ENCODE assay signal across 8 cellular contexts in genomic region chr19:53879145-53880037, GRCh38. TPM values are rescaled to one million over a fixed set of nuclear protein-coding genes. Genes with fewer than 3 reads are reported as not detected.
DNase-seq lines count a peak whose midpoint lies in the region; ATAC-seq and TF ChIP-seq lines count a peak whose summit lies in the region.

No MANE protein-coding gene starts in this region.

- TF ChIP-seq CTCF in lung (IDR thresholded peaks at IDR 0.05; ENCODE audit: control extremely low read depth, extremely low read depth): no peak

- no peaks in the 10 kb centered on the region for H3K9me3 ChIP-seq in lung (ENCODE audit: control insufficient read depth in 2 of 2, insufficient read depth in 1 of 2, low read length in 1 of 2)

- peaks cover 42% of the 10 kb centered on the region for H3K4me1 Mint-ChIP-seq in activated CD4-positive, alpha-beta memory T cell treated with anti-CD3 and anti-CD28 coated beads, Interleukin-2, amount 10 ng/mL, durations not matched to agents 7 days and 5 days

- ATAC-seq in GM18502 (IDR thresholded peaks at IDR 0.05; ENCODE audit: poor library complexity, unreplicated experiment) (peak; percentile 92), HG02973 (IDR thresholded peaks at IDR 0.05; ENCODE audit: unreplicated experiment) (peak; percentile 86), lung (ENCODE audit: insufficient read depth, low FRiP score) (peak; percentile 97)

- H3K27ac ChIP-seq in lung (ENCODE audit: low read depth in 1 of 2, low read length in 1 of 2): peak overlapping the region in 1 of 2 donors; percentile 57

- H3K27me3 ChIP-seq in lung (ENCODE audit: control insufficient read depth, insufficient read depth): peaks cover 2% of the 10 kb centered on the region

- peaks cover 17% of the 10 kb centered on the region for H3K27me3 Mint-ChIP-seq in activated CD4-positive, alpha-beta memory T cell treated with anti-CD3 and anti-CD28 coated beads, Interleukin-2, amount 10 ng/mL, durations not matched to agents 7 days and 5 days

- no peak overlapping the region for H3K4me3 Mint-ChIP-seq in activated CD4-positive, alpha-beta memory T cell treated with anti-CD3 and anti-CD28 coated beads, Interleukin-2, amount 10 ng/mL, durations not matched to agents 7 days and 5 days

- POLR2A ChIA-PET in activated CD4-positive, alpha-beta memory T cell treated with anti-CD3 and anti-CD28 coated beads, Interleukin-2, amount 10 ng/mL, durations not matched to agents 7 days and 5 days (lab: Charles Lee): interaction anchor here (0.9 to 1.9 kb wide), 2 partner anchors 11 to 26 kb away, joined by 3 to 12 read pairs; partner anchors contain the start of gene MYADM

- H3K9me3 Mint-ChIP-seq in activated CD4-positive, alpha-beta memory T cell treated with anti-CD3 and anti-CD28 coated beads, Interleukin-2, amount 10 ng/mL, durations not matched to agents 7 days and 5 days: no peaks in the 10 kb centered on the region

- H3K4me1 ChIP-seq in lung (ENCODE audit: control insufficient read depth in 2 of 2, insufficient read depth in 2 of 2, low read length in 2 of 2): peaks cover 0 to 8% of the 10 kb centered on the region in 2 donors

- H3K27ac Mint-ChIP-seq in activated CD4-positive, alpha-beta memory T cell treated with anti-CD3 and anti-CD28 coated beads, Interleukin-2, amount 10 ng/mL, durations not matched to agents 7 days and 5 days: no peak overlapping the region

- DNase-seq in NCI-H460 (ENCODE audit: extremely low read depth, low read depth) (peak; percentile 72), lung (ENCODE audit: low spot score) (peak; percentile 88), NCI-H187 treated with DMSO at 0.1 percent for 48 hours (lab: John Stamatoyannopoulos, UW) (no peak)
- DNase-seq in activated CD4-positive, alpha-beta memory T cell treated with anti-CD3 and anti-CD28 coated beads, Interleukin-2, amount 10 ng/mL, durations not matched to agents 7 days and 5 days: peak; percentile 86
- DNase-seq in effector CD8-positive, alpha-beta T cell (lab: John Stamatoyannopoulos, UW): peak; percentile 60
- peak; percentile 77 for DNase-seq in stimulated activated CD4-positive, alpha-beta T cell treated with anti-CD3 and anti-CD28 coated beads, Interleukin-4, amount 100 ng/mL, for 24 hours

- 1 to 2% methylated on average over 50 to 51 of the region's 51 CpGs for WGBS in lung, 2 donors

- CTCF ChIA-PET in activated CD4-positive, alpha-beta memory T cell treated with anti-CD3 and anti-CD28 coated beads, Interleukin-2, amount 10 ng/mL, durations not matched to agents 7 days and 5 days (lab: Charles Lee): interaction anchor here (0.6 to 1.2 kb wide), 2 partner anchors 26 to 148 kb away, joined by 3 read pairs; no protein-coding TSS in a partner anchor

- peak overlapping the region; percentile 35 for H3K4me3 ChIP-seq in lung

- peaks cover 6 to 8% of the 10 kb centered on the region in 2 donors for H3K36me3 ChIP-seq in lung (ENCODE audit: control insufficient read depth in 2 of 2, insufficient read depth in 2 of 2, low read length in 2 of 2)

- peaks cover 29% of the 10 kb centered on the region for H3K36me3 Mint-ChIP-seq in activated CD4-positive, alpha-beta memory T cell treated with anti-CD3 and anti-CD28 coated beads, Interleukin-2, amount 10 ng/mL, durations not matched to agents 7 days and 5 days (ENCODE audit: low read depth)

RNA-seq across cellular contexts. Expression of gene PRKCG, which starts 2.6 kb away (rescaled TPM):
- 0.20 TPM in 1 of 2 replicates, not detected in the other for total RNA-seq in NCI-H460 (2014; rRNA removed; shearing (Covaris generic))
- not detected in 2 replicates for polyA plus RNA-seq in NCI-H460 (2014; cell fraction: nucleus; rRNA removed)
- total RNA-seq in activated CD4-positive, alpha-beta memory T cell treated with anti-CD3 and anti-CD28 coated beads, Interleukin-2, amount 10 ng/mL, durations not matched to agents 7 days and 5 days: not detected
- total RNA-seq in lung: under 1 TPM; 0.18 to 0.63 TPM
- polyA plus RNA-seq in lung: under 1 TPM in 1 of 2 donors, not detected in 1; 0.02 TPM

RNA-seq across cellular contexts. Expression of gene MYADM, which starts 11.7 kb away (rescaled TPM):
- total RNA-seq in NCI-H460 (2014; rRNA removed; shearing (Covaris generic)): 38.6 and 49.5 TPM in 2 replicates
- polyA plus RNA-seq in NCI-H460 (2014; cell fraction: nucleus; rRNA removed): 15.6 and 17.7 TPM in 2 replicates
- 100 to 1,000 TPM; 109 TPM for total RNA-seq in activated CD4-positive, alpha-beta memory T cell treated with anti-CD3 and anti-CD28 coated beads, Interleukin-2, amount 10 ng/mL, durations not matched to agents 7 days and 5 days
- 100 to 1,000 TPM in 1 of 2 donors, 10 to 100 TPM in 1; 52.5 to 245 TPM for total RNA-seq in lung
- 100 to 1,000 TPM in 1 of 2 donors, 10 to 100 TPM in 1; 48.5 to 106 TPM for polyA plus RNA-seq in lung

RNA-seq across cellular contexts. Expression of gene CACNG7, which starts 29.7 kb away (rescaled TPM):
- not detected in 2 replicates for total RNA-seq in NCI-H460 (2014; rRNA removed; shearing (Covaris generic))
- polyA plus RNA-seq in NCI-H460 (2014; cell fraction: nucleus; rRNA removed): not detected in 2 replicates
- not detected for total RNA-seq in activated CD4-positive, alpha-beta memory T cell treated with anti-CD3 and anti-CD28 coated beads, Interleukin-2, amount 10 ng/mL, durations not matched to agents 7 days and 5 days
- not detected for total RNA-seq in lung
- polyA plus RNA-seq in lung: not detected

RNA-seq across cellular contexts. Expression of gene NLRP12, which starts 55.3 kb away (rescaled TPM):
- not detected in 2 replicates for total RNA-seq in NCI-H460 (2014; rRNA removed; shearing (Covaris generic))
- not detected in 2 replicates for polyA plus RNA-seq in NCI-H460 (2014; cell fraction: nucleus; rRNA removed)
- total RNA-seq in activated CD4-positive, alpha-beta memory T cell treated with anti-CD3 and anti-CD28 coated beads, Interleukin-2, amount 10 ng/mL, durations not matched to agents 7 days and 5 days: under 1 TPM in 1 of 2 experiments, not detected in 1; 0.08 TPM
- 1 to 10 TPM; 1.8 to 9.8 TPM for total RNA-seq in lung
- polyA plus RNA-seq in lung: 10 to 100 TPM in 1 of 2 donors, 1 to 10 TPM in 1; 1.1 to 11.5 TPM
